Comparison of ENCODE assay signal across 16 cellular contexts in the genomic region with DNA sequence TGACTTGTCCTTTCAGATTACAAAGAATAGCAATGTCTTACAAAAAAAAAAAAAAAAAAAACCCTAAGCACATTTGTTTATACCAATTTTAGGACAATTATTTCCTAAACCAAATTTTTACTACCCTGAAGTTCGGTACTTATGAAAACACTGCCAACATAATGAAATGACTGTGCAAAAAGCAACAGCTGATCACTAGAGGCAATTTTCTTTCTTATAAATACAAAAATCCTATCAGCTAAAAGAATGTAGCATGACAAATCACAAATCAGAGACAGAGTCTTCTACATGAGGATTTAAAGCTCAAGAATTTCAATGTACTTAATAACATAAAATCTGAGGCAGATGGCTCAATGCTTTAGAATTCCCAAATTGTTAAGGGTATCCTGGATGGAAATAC.
DNase-seq lines count a peak whose midpoint lies in the region; ATAC-seq and TF ChIP-seq lines count a peak whose summit lies in the region.
"Had no signal": no experiment of that assay in that cellular context is flagged by ENCODE, and none has a peak within 500 bp of the region (broad histone marks: within the 10 kb centered on the region; RNA-seq: fewer than 3 reads in every experiment).

No MANE protein-coding gene starts in this region.

- peak; percentile 19 for DNase-seq in GM23248
- peak; percentile 58 for DNase-seq in adipocyte (ENCODE audit: low read depth)
- DNase-seq in fibroblast of the aortic adventitia (ENCODE audit: low read depth): peak; percentile 22
- DNase-seq in aorta: no peak
- no peak for DNase-seq in Right ventricle myocardium superior
- DNase-seq in activated CD4-positive, alpha-beta T cell treated with anti-CD3 and anti-CD28 coated beads for 48 hours: no peak
- DNase-seq: ACHN; C1 segment of cervical spinal cord; Calu3; CD4-positive, alpha-beta T cell; DMS 273 treated with DMSO at 0.1 percent for 48 hours; GOT3; H9; KG1 had no signal

- WGBS in GM23248 (ENCODE audit: low coverage in 1 of 2, low lambda C conversion rate in 2 of 2, missing lambda C conversion rate in 2 of 2), 2 experiments: 33 to 39% methylated on average over 1 of the region's 1 CpG
- 12 to 37% methylated on average over 1 of the region's 1 CpG for WGBS in aorta, 2 donors

- peaks cover 9% of the 10 kb centered on the region for H3K4me1 ChIP-seq in GM23248 (ENCODE audit: insufficient read depth)
- H3K4me1 ChIP-seq in adipocyte (ENCODE audit: control insufficient read depth, insufficient read depth, low read length): peaks cover 19% of the 10 kb centered on the region
- no peaks in the 10 kb centered on the region for H3K4me1 ChIP-seq in aorta (ENCODE audit: control insufficient read depth in 1 of 2, insufficient read depth in 2 of 2, low read length in 2 of 2)

- H3K9me2 ChIP-seq in GM23248 (ENCODE audit: insufficient read depth): no peaks in the 10 kb centered on the region

- no peak for TF ChIP-seq CTCF in fibroblast of the aortic adventitia (IDR thresholded peaks at IDR 0.05; ENCODE audit: insufficient read depth, low read length)

- in situ Hi-C loops in GM23248 (cut with MboI): no loop called here

- no peaks in the 10 kb centered on the region for H3K9me3 ChIP-seq in GM23248 (ENCODE audit: low read depth)
- H3K9me3 ChIP-seq in adipocyte (ENCODE audit: control insufficient read depth, low read length): no peaks in the 10 kb centered on the region
- H3K9me3 ChIP-seq in aorta (ENCODE audit: control insufficient read depth, low read length): no peaks in the 10 kb centered on the region

- ATAC-seq in aorta (ENCODE audit: low FRiP score): no peak
- no peak for ATAC-seq in Right ventricle myocardium superior (ENCODE audit: poor library complexity)
- no peak for ATAC-seq in GM21515 (IDR thresholded peaks at IDR 0.05; ENCODE audit: unreplicated experiment)
- ATAC-seq: GM12878 had no signal

- H4K20me1 ChIP-seq in GM23248 (ENCODE audit: insufficient read depth): peaks cover 3% of the 10 kb centered on the region; the same call in 1 of the 2 replicates

- H3K4me3 ChIP-seq in GM23248: no peak overlapping the region
- no peak overlapping the region for H3K4me3 ChIP-seq in adipocyte (ENCODE audit: low read length)
- no peak overlapping the region for H3K4me3 ChIP-seq in fibroblast of the aortic adventitia (ENCODE audit: low read depth, low read length)
- no peak overlapping the region for H3K4me3 ChIP-seq in aorta (ENCODE audit: low read length in 2 of 2)
- H3K4me3 ChIP-seq: GM12878 had no signal

- intact Hi-C loops in aorta (cut with DNase I) (no loop called here), Right ventricle myocardium superior (cut with DNase I) (no loop called here)

- peaks cover 75% of the 10 kb centered on the region for H3K79me2 ChIP-seq in GM23248 (ENCODE audit: insufficient read depth)

- H3K27ac ChIP-seq in GM23248 (no peak overlapping the region), aorta (ENCODE audit: low read depth in 1 of 2, low read length in 2 of 2) (no peak overlapping the region)

- H3K4me2 ChIP-seq in GM23248 (ENCODE audit: unreplicated experiment): no peak overlapping the region

- H3F3A ChIP-seq in GM23248 (ENCODE audit: insufficient read depth): no peaks in the 10 kb centered on the region

- H3K27me3 ChIP-seq in GM23248 (replicated peaks; ENCODE audit: insufficient read depth) (no peaks in the 10 kb centered on the region), adipocyte (replicated peaks; ENCODE audit: control insufficient read depth, insufficient read depth, low read length) (no peaks in the 10 kb centered on the region), aorta (ENCODE audit: control insufficient read depth in 1 of 2, insufficient read depth in 2 of 2, low read length in 1 of 2) (peaks cover 0 to 2% of the 10 kb centered on the region in 2 donors)

- no peak overlapping the region for H2AFZ ChIP-seq in GM23248

- H3K9ac ChIP-seq in GM23248 (no peak overlapping the region), adipocyte (ENCODE audit: low read length) (no peak overlapping the region)

- H3K36me3 ChIP-seq in GM23248 (ENCODE audit: low read depth) (no peaks in the 10 kb centered on the region), adipocyte (ENCODE audit: control insufficient read depth, insufficient read depth, low read length, severe bottlenecking) (no peaks in the 10 kb centered on the region), aorta (ENCODE audit: control insufficient read depth in 1 of 2, insufficient read depth in 2 of 2, low read length in 1 of 2) (no peaks in the 10 kb centered on the region)

Comparison
In these comparisons a context has a peak if more than half of its experiments do, and no peak if none do; other contexts are left out.
1. DNase-seq: peak in GM23248 (single experiment), adipocyte (single experiment) and fibroblast of the aortic adventitia (single experiment); none in aorta (0 of 2), Right ventricle myocardium superior (single experiment) and activated CD4-positive, alpha-beta T cell treated with anti-CD3 and anti-CD28 coated beads for 48 hours (single experiment).